ENCODE assay signal across 8 cellular contexts in genomic region chr7:151012921-151013347, GRCh38. TPM values are rescaled to one million over a fixed set of nuclear protein-coding genes. Genes with fewer than 3 reads are reported as not detected.
DNase-seq lines count a peak whose midpoint lies in the region; ATAC-seq and TF ChIP-seq lines count a peak whose summit lies in the region.

No MANE protein-coding gene starts in this region.

- peaks cover 28% of the 10 kb centered on the region for H3K4me1 ChIP-seq in HUES64 (ENCODE audit: insufficient read depth, low read length)
- peaks cover 6 to 11% of the 10 kb centered on the region in 2 donors for H3K4me1 ChIP-seq in ascending aorta
- peaks cover 49% of the 10 kb centered on the region for H3K4me1 ChIP-seq in Karpas-422 (ENCODE audit: low read length)

- peak overlapping the region; percentile 42 for H3K4me3 ChIP-seq in HUES64 (ENCODE audit: low read length)
- H3K4me3 ChIP-seq in ascending aorta: peak overlapping the region in 1 of 2 donors; percentile 46
- no peak overlapping the region for H3K4me3 ChIP-seq in Karpas-422 (ENCODE audit: low read length)

- no peaks in the 10 kb centered on the region for H3K9me2 ChIP-seq in Karpas-422 (replicated peaks; ENCODE audit: insufficient read depth, low read length)

- H3K9me3 ChIP-seq in HUES64 (ENCODE audit: insufficient read depth, low read depth, low read length) (no peaks in the 10 kb centered on the region), ascending aorta (no peaks in the 10 kb centered on the region), Karpas-422 (ENCODE audit: low read length) (no peaks in the 10 kb centered on the region)

- no peak overlapping the region for H2AFZ ChIP-seq in Karpas-422 (ENCODE audit: low read length)

- H4K20me1 ChIP-seq in Karpas-422 (ENCODE audit: insufficient read depth, low read depth, low read length): no peaks in the 10 kb centered on the region

- H3K27me3 ChIP-seq in HUES64 (ENCODE audit: insufficient read depth, low read length) (peaks cover 22% of the 10 kb centered on the region), ascending aorta (peaks cover 14% of the 10 kb centered on the region), Karpas-422 (ENCODE audit: low read length) (no peaks in the 10 kb centered on the region)

- 33% methylated on average over 23 of the region's 23 CpGs for WGBS in HUES64

- H3K36me3 ChIP-seq in HUES64 (ENCODE audit: insufficient read depth, low read length) (no peaks in the 10 kb centered on the region), ascending aorta (no peaks in the 10 kb centered on the region), Karpas-422 (ENCODE audit: insufficient read depth, low read length) (no peaks in the 10 kb centered on the region)

- H3K9ac ChIP-seq in HUES64 (ENCODE audit: low read depth, low read length) (no peak overlapping the region), Karpas-422 (ENCODE audit: low read length) (no peak overlapping the region)

- ATAC-seq in HG02571 (IDR thresholded peaks at IDR 0.05; ENCODE audit: unreplicated experiment): no peak

- no peak overlapping the region for H3K27ac ChIP-seq in HUES64 (ENCODE audit: low read depth, low read length)
- no peak overlapping the region for H3K27ac ChIP-seq in ascending aorta
- H3K27ac ChIP-seq in Karpas-422 (ENCODE audit: low read length): no peak overlapping the region

- intact Hi-C loops in ascending aorta (cut with DNase I): loop anchor here (5.0 kb wide), 1 partner anchor 99 kb away; no protein-coding TSS in a partner anchor

- peak; percentile 82 for DNase-seq in D341Med (ENCODE audit: low spot score)
- DNase-seq in ascending aorta (ENCODE audit: low spot score in 2 of 2): no peak
- DNase-seq in iPS-NIHi7 (ENCODE audit: extremely low spot score): peak; percentile 70
- DNase-seq in Karpas-422: no peak
- no peak for DNase-seq in HPDE6-E6E7 (ENCODE audit: extremely low spot score)
- no peak for DNase-seq in A172 (ENCODE audit: low spot score)

- TF ChIP-seq CTCF in ascending aorta (IDR thresholded peaks at IDR 0.05): peak in 2 of 3 experiments; percentile 23 to 40

- no peak overlapping the region for H3K4me2 ChIP-seq in Karpas-422 (ENCODE audit: low read depth, low read length, poor library complexity, severe bottlenecking)

- peaks cover 7% of the 10 kb centered on the region; the same call in 1 of the 2 replicates for H3K79me2 ChIP-seq in Karpas-422 (ENCODE audit: low read length)

RNA-seq across cellular contexts. Expression of gene ATG9B, which starts 11.4 kb away (rescaled TPM):
- 1.9 TPM for polyA plus RNA-seq in HUES64 (2013, experiment 1 of 2)
- polyA plus RNA-seq in HUES64 (2013, experiment 2 of 2): 3.7 TPM
- total RNA-seq in ascending aorta: not detected
- total RNA-seq in Karpas-422 (2014; rRNA removed; shearing (Covaris generic); ENCODE audit: low replicate concordance): 0.78 and 1.6 TPM in 2 replicates
- not detected in 2 replicates for total RNA-seq in A172 (2014; rRNA removed; shearing (Covaris generic))

RNA-seq across cellular contexts. Expression of gene ABCB8, which starts 15.3 kb away (rescaled TPM):
- 14.4 TPM for polyA plus RNA-seq in HUES64 (2013, experiment 1 of 2)
- polyA plus RNA-seq in HUES64 (2013, experiment 2 of 2): 14.5 TPM
- 50.8 TPM for total RNA-seq in ascending aorta
- total RNA-seq in Karpas-422 (2014; rRNA removed; shearing (Covaris generic); ENCODE audit: low replicate concordance): 19.0 and 27.1 TPM in 2 replicates
- 35.6 and 40.2 TPM in 2 replicates for total RNA-seq in A172 (2014; rRNA removed; shearing (Covaris generic))

RNA-seq across cellular contexts. Expression of gene NOS3, which starts 22.1 kb away (rescaled TPM):
- polyA plus RNA-seq in HUES64 (2013, experiment 1 of 2): 6.1 TPM
- 9.2 TPM for polyA plus RNA-seq in HUES64 (2013, experiment 2 of 2)
- 185 TPM for total RNA-seq in ascending aorta
- 59.8 and 62.5 TPM in 2 replicates for total RNA-seq in Karpas-422 (2014; rRNA removed; shearing (Covaris generic); ENCODE audit: low replicate concordance)
- 0.74 and 2.5 TPM in 2 replicates for total RNA-seq in A172 (2014; rRNA removed; shearing (Covaris generic))

RNA-seq across cellular contexts. Expression of gene KCNH2, which starts 34.8 kb away (rescaled TPM):
- polyA plus RNA-seq in HUES64 (2013, experiment 1 of 2): 5.3 TPM
- polyA plus RNA-seq in HUES64 (2013, experiment 2 of 2): 8.0 TPM
- total RNA-seq in ascending aorta: not detected
- total RNA-seq in Karpas-422 (2014; rRNA removed; shearing (Covaris generic); ENCODE audit: low replicate concordance): 0.11 and 0.22 TPM in 2 replicates
- 1.7 and 3.5 TPM in 2 replicates for total RNA-seq in A172 (2014; rRNA removed; shearing (Covaris generic))

RNA-seq across cellular contexts. Expression of gene ASIC3, which starts 35.4 kb away (rescaled TPM):
- polyA plus RNA-seq in HUES64 (2013, experiment 1 of 2): 0.75 TPM
- polyA plus RNA-seq in HUES64 (2013, experiment 2 of 2): 1.0 TPM
- not detected for total RNA-seq in ascending aorta
- total RNA-seq in Karpas-422 (2014; rRNA removed; shearing (Covaris generic); ENCODE audit: low replicate concordance): 4.5 and 6.2 TPM in 2 replicates
- 0.31 and 0.53 TPM in 2 replicates for total RNA-seq in A172 (2014; rRNA removed; shearing (Covaris generic))

Comparison
In these comparisons a context has a peak if more than half of its experiments do, and no peak if none do; other contexts are left out.
1. DNase-seq: peak in D341Med (single experiment) and iPS-NIHi7 (single experiment); none in ascending aorta (0 of 2), Karpas-422 (single experiment), HPDE6-E6E7 (single experiment) and A172 (single experiment).
2. RNA of gene NOS3, which starts 22.1 kb away (total RNA-seq): 185 TPM in ascending aorta (single experiment) and 59.8 to 62.5 TPM in Karpas-422; 0.74 to 2.5 TPM in A172; every median in the first group is over 10 times any median in the second.